Comparison of ENCODE assay signal across 8 cellular contexts in genomic region chr4:159016527-159017137, GRCh38.
A peak's percentile ranks its signal among the peaks of the same experiment; 100 is the strongest.
DNase-seq lines count a peak whose midpoint lies in the region; ATAC-seq, FAIRE-seq and TF ChIP-seq lines count a peak whose summit lies in the region.

No MANE protein-coding gene starts in this region.

- H3K4me1 ChIP-seq in HepG2 (ENCODE audit: insufficient read depth, low read length), result peaks cover 20% of the 10 kb centered on the region
- no peaks in the 10 kb centered on the region for H3K4me1 ChIP-seq in aorta (ENCODE audit: control insufficient read depth in 1 of 2, insufficient read depth in 2 of 2, low read length in 2 of 2)

- peak overlapping the region; percentile 60 for H3K4me2 ChIP-seq in HepG2 (ENCODE audit: low read depth, low read length)

- WGBS in HepG2 (ENCODE audit: low lambda C conversion rate), result 19% methylated on average over 8 of the region's 8 CpGs
- 31 to 40% methylated on average over 8 of the region's 8 CpGs for WGBS in aorta, 2 donors

- intact Hi-C loops in HepG2 (cut with micrococcal nuclease; ENCODE audit: unreplicated experiment), result loop anchor here (10.0 kb wide), 1 partner anchor 162 kb away; no protein-coding TSS in a partner anchor
- intact Hi-C loops in aorta (cut with DNase I), result no loop called here

- H3K27me3 ChIP-seq in HepG2 (ENCODE audit: control insufficient read depth in 1 of 2, insufficient read depth in 2 of 2, low read length in 2 of 2) (no peaks in the 10 kb centered on the region), aorta (ENCODE audit: control insufficient read depth in 1 of 2, insufficient read depth in 2 of 2, low read length in 1 of 2) (no peaks in the 10 kb centered on the region)

- in situ Hi-C loops in HepG2 (cut with HindIII; ENCODE audit: extremely low pct_ligation_motif_present, low pct_unique_long_range_greater_than_20kb), result loop anchor here (10.0 to 25.0 kb wide), 2 partner anchors 162 to 279 kb away; no protein-coding TSS in a partner anchor

- no peaks in the 10 kb centered on the region for H3K9me3 Mint-ChIP-seq in T-helper 2 cell treated with Interferon-gamma antibody and Interleukin-4, amounts not matched to agents 5 μg/mL and 100 μg/mL, for 36 hours

- ATAC-seq in GM21825 (IDR thresholded peaks at IDR 0.05; ENCODE audit: unreplicated experiment) (peak; percentile 30), HepG2 (peak; percentile 92), aorta (ENCODE audit: low FRiP score) (no peak)

- POLR2A ChIA-PET in HepG2 (lab: Yijun Ruan, JAX), result no interaction called here

- H3K4me3 Mint-ChIP-seq in T-helper 2 cell treated with Interferon-gamma antibody and Interleukin-4, amounts not matched to agents 5 μg/mL and 100 μg/mL, for 36 hours, result no peak overlapping the region

- no peaks in the 10 kb centered on the region for H3K4me1 Mint-ChIP-seq in T-helper 2 cell treated with Interferon-gamma antibody and Interleukin-4, amounts not matched to agents 5 μg/mL and 100 μg/mL, for 36 hours (ENCODE audit: low read depth)

- peak; percentile 23 for DNase-seq in GM12892 (ENCODE audit: insufficient read length)
- peak; percentile 49 for DNase-seq in NCI-H146 treated with DMSO at 0.1 percent for 48 hours (lab: John Stamatoyannopoulos, UW; ENCODE audit: unreplicated experiment)
- peak; percentile 53 for DNase-seq in HepG2 (ENCODE audit: low spot score)
- no peak for DNase-seq in aorta
- no peak for DNase-seq in T-helper 2 cell treated with Interferon-gamma antibody and Interleukin-4, amounts not matched to agents 5 μg/mL and 100 μg/mL, for 36 hours (ENCODE audit: low spot score)
- DNase-seq in NCI-H2029 (lab: John Stamatoyannopoulos, UW), result no peak
- DNase-seq in stimulated activated CD4-positive, alpha-beta T cell treated with anti-CD3 and anti-CD28 coated beads, Interleukin-4, amount 100 ng/mL, for 24 hours, result no peak

- TF ChIP-seq CTCF in HepG2 (CRISPR knock-in tag; IDR thresholded peaks at IDR 0.05), result peak; percentile 76

- BruUV-seq in HepG2 (replicated peaks; lab: Mats Ljungman, UMichigan), result no TSS peak

- H3K4me3 ChIP-seq in HepG2 (replicated peaks in 1 of 3; ENCODE audit: insufficient read depth in 1 of 3, low read depth in 2 of 3, low read length in 3 of 3) (peak overlapping the region in 2 of 3 experiments; percentile 29 to 38; a peak in 3 of 6 replicates), aorta (ENCODE audit: low read length in 2 of 2) (no peak overlapping the region)

- no peaks in the 10 kb centered on the region for H3K79me2 ChIP-seq in HepG2 (ENCODE audit: insufficient read depth, low read length)

- TF ChIP-seq EP300 in HepG2 (IDR thresholded peaks at IDR 0.05; ENCODE audit: low read depth in 2 of 2, low read length in 2 of 2) (no peak), HepG2 (CRISPR knock-in tag; IDR thresholded peaks at IDR 0.05; ENCODE audit: borderline replicate concordance) (no peak)

- H3K27me3 Mint-ChIP-seq in T-helper 2 cell treated with Interferon-gamma antibody and Interleukin-4, amounts not matched to agents 5 μg/mL and 100 μg/mL, for 36 hours (ENCODE audit: low read depth), result peaks cover 10% of the 10 kb centered on the region

- no peaks in the 10 kb centered on the region for H4K20me1 ChIP-seq in HepG2 (ENCODE audit: insufficient read depth, low read length)

- H3K36me3 ChIP-seq in HepG2 (replicated peaks in 1 of 2; ENCODE audit: control insufficient read depth in 1 of 2, insufficient read depth in 2 of 2, low read length in 2 of 2), result no peaks in the 10 kb centered on the region
- no peaks in the 10 kb centered on the region for H3K36me3 ChIP-seq in aorta (ENCODE audit: control insufficient read depth in 1 of 2, insufficient read depth in 2 of 2, low read length in 1 of 2)

- peak; percentile 36; the same call in 1 of the 2 replicates for TF ChIP-seq RAD21 in HepG2 (CRISPR knock-in tag; IDR thresholded peaks at IDR 0.05)

- no peaks in the 10 kb centered on the region for H3K36me3 Mint-ChIP-seq in T-helper 2 cell treated with Interferon-gamma antibody and Interleukin-4, amounts not matched to agents 5 μg/mL and 100 μg/mL, for 36 hours (ENCODE audit: low read depth)

- CTCF ChIA-PET in HepG2 (lab: Yijun Ruan, JAX; ENCODE audit: low intra/inter-chr PET ratio, low total read pairs), result no interaction called here

- no peak overlapping the region for H2AFZ ChIP-seq in HepG2 (ENCODE audit: low read length)

- no peaks in the 10 kb centered on the region for H3K9me3 ChIP-seq in HepG2 (ENCODE audit: low read length)
- no peaks in the 10 kb centered on the region for H3K9me3 ChIP-seq in aorta (ENCODE audit: control insufficient read depth, low read length)

- TF ChIP-seq POLR2A in GM12892 (IDR thresholded peaks at IDR 0.05; ENCODE audit: low read depth, low read length) (no peak), HepG2 (IDR thresholded peaks at IDR 0.05; ENCODE audit: insufficient read depth in 1 of 2, low read depth in 2 of 2, low read length in 2 of 2) (no peak)

- no peak overlapping the region for H3K9ac ChIP-seq in HepG2 (ENCODE audit: insufficient read depth, low read depth, low read length)

- H3K27ac ChIP-seq in HepG2 (ENCODE audit: extremely low read length, insufficient read depth, low read length) (no peak overlapping the region), aorta (ENCODE audit: low read depth in 1 of 2, low read length in 2 of 2) (no peak overlapping the region)

- no peak for FAIRE-seq in GM12892 (lab: Jason Lieb, UNC)
- peak; percentile 70 for FAIRE-seq in HepG2 (lab: Jason Lieb, UNC)

- H3K27ac Mint-ChIP-seq in T-helper 2 cell treated with Interferon-gamma antibody and Interleukin-4, amounts not matched to agents 5 μg/mL and 100 μg/mL, for 36 hours, result no peak overlapping the region

TF ChIP-seq in HepG2, 621 proteins besides CTCF, POLR2A, EP300 and RAD21 (continues in another document):
- TF ChIP-seq ZNF441 (CRISPR knock-in tag; IDR thresholded peaks at IDR 0.05; ENCODE audit: borderline replicate concordance) (no peak), NBN (conservative IDR thresholded peaks at IDR 0.05) (no peak), AKAP8 (CRISPR knock-in tag; IDR thresholded peaks at IDR 0.05) (no peak), ZSCAN21 (CRISPR knock-in tag; IDR thresholded peaks at IDR 0.05; ENCODE audit: borderline replicate concordance) (no peak), ZMYM4 (CRISPR knock-in tag; IDR thresholded peaks at IDR 0.05) (0 out of 2 replicates have a peak, but pooled peaks have one; percentile 12), CENPBD1 (CRISPR knock-in tag; IDR thresholded peaks at IDR 0.05; ENCODE audit: borderline replicate concordance, low read depth) (no peak), SMYD3 (CRISPR knock-in tag; IDR thresholded peaks at IDR 0.05) (no peak), GLI4 (CRISPR knock-in tag; IDR thresholded peaks at IDR 0.05; ENCODE audit: borderline replicate concordance) (no peak), STAG1 (CRISPR knock-in tag; IDR thresholded peaks at IDR 0.05) (peak; percentile 82), JUNB (CRISPR knock-in tag; IDR thresholded peaks at IDR 0.05; ENCODE audit: borderline replicate concordance) (no peak), ELF3 (CRISPR knock-in tag; IDR thresholded peaks at IDR 0.05) (no peak), ZNF552 (CRISPR knock-in tag; IDR thresholded peaks at IDR 0.05; ENCODE audit: borderline replicate concordance) (no peak), ZNF674 (CRISPR knock-in tag; IDR thresholded peaks at IDR 0.05; ENCODE audit: low read depth) (no peak), ZNF784 (CRISPR knock-in tag; IDR thresholded peaks at IDR 0.05; ENCODE audit: borderline replicate concordance) (no peak), IKZF4 (CRISPR knock-in tag; IDR thresholded peaks at IDR 0.05; ENCODE audit: borderline replicate concordance, low read depth, not compliant biosample characterization) (no peak), ZNF672 (CRISPR knock-in tag; IDR thresholded peaks at IDR 0.05) (no peak), TCF12 (IDR thresholded peaks at IDR 0.05) (no peak), TCF12 (CRISPR knock-in tag; IDR thresholded peaks at IDR 0.05) (no peak), ATF4 (CRISPR knock-in tag; IDR thresholded peaks at IDR 0.05) (no peak), ZNF143 (CRISPR knock-in tag; IDR thresholded peaks at IDR 0.05) (peak; percentile 35; the same call in 1 of the 2 replicates), ARID3A (IDR thresholded peaks at IDR 0.05; ENCODE audit: low read depth, low read length) (no peak), RARA (CRISPR knock-in tag; IDR thresholded peaks at IDR 0.05) (no peak), ZNF205 (CRISPR knock-in tag; IDR thresholded peaks at IDR 0.05) (no peak), ZNF451 (CRISPR knock-in tag; IDR thresholded peaks at IDR 0.05) (no peak)

Comparison
In these comparisons a context has a peak if more than half of its experiments do, and no peak if none do; other contexts are left out.
1. DNase-seq: peak in GM12892 (single experiment), NCI-H146 treated with DMSO at 0.1 percent for 48 hours (single experiment) and HepG2 (single experiment); none in aorta (0 of 2), T-helper 2 cell treated with Interferon-gamma antibody and Interleukin-4, amounts not matched to agents 5 μg/mL and 100 μg/mL, for 36 hours (single experiment), NCI-H2029 (single experiment) and stimulated activated CD4-positive, alpha-beta T cell treated with anti-CD3 and anti-CD28 coated beads, Interleukin-4, amount 100 ng/mL, for 24 hours (single experiment).
2. H3K4me3 ChIP-seq: peak in HepG2 (2 of 3); none in aorta (0 of 2).